ENCODE assay signal across 28 cellular contexts in the genomic region with DNA sequence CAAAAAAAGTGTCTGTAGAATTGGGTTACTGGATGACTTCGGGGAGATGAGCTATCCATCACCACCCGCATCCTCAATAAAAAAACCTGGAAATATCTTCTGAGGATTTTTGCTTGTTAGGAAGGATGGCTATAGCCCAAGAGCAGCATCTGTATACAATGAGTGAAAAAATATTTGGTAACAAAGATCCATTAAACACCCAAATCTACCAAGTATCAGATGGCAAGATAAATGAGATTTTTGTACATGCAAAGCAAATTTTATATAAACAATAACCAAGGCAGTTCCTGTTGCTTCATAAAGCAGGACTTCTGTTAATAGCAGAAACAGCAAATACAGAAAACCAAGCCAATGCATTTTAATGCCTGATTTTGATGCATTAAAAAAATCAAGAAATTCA.
"Had no signal": no experiment of that assay in that cellular context is flagged by ENCODE, and none has a peak within 500 bp of the region (broad histone marks: within the 10 kb centered on the region; RNA-seq: fewer than 3 reads in every experiment).

No MANE protein-coding gene starts in this region.

- H3K4me3 ChIP-seq: left lung, lower lobe of right lung, pancreas, prostate gland, skin epidermis, stomach, testis, thyroid gland, transverse colon, upper lobe of left lung, vagina had no signal

- H3K9me3 ChIP-seq: left lung, lower lobe of right lung, pancreas, prostate gland, stomach, testis, thyroid gland, transverse colon, upper lobe of left lung, vagina had no signal

- DNase-seq: immature natural killer cell; kidney; left colon; left lung; lower lobe of right lung; mammary epithelial cell; mesenchymal stem cell; naive thymus-derived CD8-positive, alpha-beta T cell; nucleus accumbens; pancreas; posterior cingulate gyrus; retina; right cardiac atrium; stimulated activated CD4-positive, alpha-beta T cell treated with anti-CD3 and anti-CD28 coated beads, Interleukin-12 subunit alpha, Interleukin-12 subunit beta, amount 100 ng/mL, for 4 hours; stimulated activated CD4-positive, alpha-beta T cell treated with anti-CD3 and anti-CD28 coated beads, Interleukin-15, amount 100 ng/mL, for 24 hours; stimulated activated CD4-positive, alpha-beta T cell treated with anti-CD3 and anti-CD28 coated beads, Interleukin-2, amount 100 ng/mL, for 24 hours; stimulated activated CD4-positive, alpha-beta T cell treated with anti-CD3 and anti-CD28 coated beads, Interleukin-4, amount 100 ng/mL, for 1 hour; stimulated activated naive B cell treated with anti-CD40 and anti-IgM and Interleukin-4, amounts not matched to agents 10 μg/mL and 1 μg/mL and 100 μg/mL, for 72 hours; stimulated activated naive CD8-positive, alpha-beta T cell treated with anti-CD3 and anti-CD28 coated beads, Interleukin-15, Interleukin-2, amounts not matched to agents 100 U/mL and 50 U/mL, for 24 hours; stomach; testis; thyroid gland; transverse colon; upper lobe of left lung had no signal

- H3K27ac ChIP-seq: left lung, lower lobe of right lung, pancreas, prostate gland, skin epidermis, stomach, testis, thyroid gland, transverse colon, upper lobe of left lung, vagina had no signal

- H3K36me3 ChIP-seq: left lung, lower lobe of right lung, pancreas, prostate gland, stomach, thyroid gland, transverse colon, upper lobe of left lung, vagina had no signal

- H3K27me3 ChIP-seq: left lung, pancreas, stomach, testis, thyroid gland, transverse colon, upper lobe of left lung, vagina had no signal

- H3K4me1 ChIP-seq: lower lobe of right lung, pancreas, prostate gland, vagina had no signal

- ATAC-seq: left colon; naive thymus-derived CD8-positive, alpha-beta T cell; pancreas; right cardiac atrium; sciatic nerve; stimulated activated naive B cell treated with anti-CD40 and anti-IgM and Interleukin-4, amounts not matched to agents 10 μg/mL and 1 μg/mL and 100 μg/mL, for 72 hours; stimulated activated naive CD8-positive, alpha-beta T cell treated with anti-CD3 and anti-CD28 coated beads, Interleukin-15, Interleukin-2, amounts not matched to agents 100 U/mL and 50 U/mL, for 24 hours had no signal
